ENCODE assay signal across 7 cellular contexts in the genomic region with DNA sequence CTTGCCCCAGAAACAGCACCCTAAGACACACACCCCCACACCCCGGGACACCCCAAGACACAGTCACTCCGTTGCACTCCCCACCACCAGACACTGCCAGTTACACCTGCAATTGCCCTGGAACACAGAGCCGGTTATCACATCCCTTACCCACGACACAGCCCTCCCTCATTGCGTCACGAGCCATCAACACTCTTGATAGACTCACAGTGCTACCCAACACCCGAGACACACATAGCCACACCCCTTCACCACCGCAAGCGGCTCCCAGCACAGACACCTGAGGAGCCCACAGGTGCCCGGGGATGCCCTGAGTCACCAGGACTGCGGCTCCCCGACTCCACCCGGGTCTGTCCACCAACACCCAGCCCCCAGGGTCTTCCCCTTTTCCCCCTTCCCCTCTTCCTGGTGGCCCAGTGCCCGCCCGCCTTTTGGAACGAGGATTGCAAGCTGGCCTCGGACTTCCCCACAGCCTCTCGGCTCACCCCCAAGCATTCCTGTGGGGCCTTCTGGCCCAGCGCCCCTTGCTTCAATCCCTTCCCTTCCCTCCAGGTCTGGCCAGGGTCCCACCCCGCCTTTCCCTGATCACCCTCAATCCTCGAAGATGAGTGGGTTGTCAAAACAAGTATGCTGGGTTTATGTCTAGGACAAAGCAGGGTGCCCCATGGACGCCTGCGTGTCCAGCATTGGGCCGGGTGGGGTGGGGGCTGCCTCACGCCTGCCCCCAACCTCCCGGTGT. TPM values are rescaled to one million over a fixed set of nuclear protein-coding genes. Genes with fewer than 3 reads are reported as not detected.
A peak's percentile ranks its signal among the peaks of the same experiment; 100 is the strongest.
DNase-seq lines count a peak whose midpoint lies in the region; ATAC-seq and TF ChIP-seq lines count a peak whose summit lies in the region.

No MANE protein-coding gene starts in this region.

- H3K36me3 ChIP-seq in mesenchymal stem cell (ENCODE audit: control insufficient read depth in 1 of 2, insufficient read depth in 2 of 2, low read depth in 1 of 2, low read length in 2 of 2), result peaks cover 35 to 72% of the 10 kb centered on the region in 2 experiments

- peak overlapping the region in 4 of 5 experiments; percentile 29 to 87 (median 58) for H3K27ac Mint-ChIP-seq in brain

- no peak overlapping the region for H4K91ac ChIP-seq in mesenchymal stem cell (ENCODE audit: low read length)

- H3K36me3 Mint-ChIP-seq in brain, result peaks cover 16% of the 10 kb centered on the region

- no peak overlapping the region for H3K4me3 ChIP-seq in mesenchymal stem cell (ENCODE audit: insufficient read depth in 1 of 2, low read depth in 1 of 2, low read length in 2 of 2)

- DNase-seq in GM04503 (ENCODE audit: low read depth) (peak; percentile 42), MV-4-11 (lab: John Stamatoyannopoulos, UW) (peak; percentile 82), mesenchymal stem cell (peak; percentile 68), NCI-H1092 (lab: John Stamatoyannopoulos, UW) (no peak)

- peak overlapping the region in 1 of 5 experiments; percentile 21 for H3K4me3 Mint-ChIP-seq in brain

- H3K9me3 Mint-ChIP-seq in brain, result no peaks in the 10 kb centered on the region

- H3K4me2 ChIP-seq in mesenchymal stem cell (ENCODE audit: low read length, poor library complexity, severe bottlenecking), result no peak overlapping the region

- H2BK120ac ChIP-seq in mesenchymal stem cell (ENCODE audit: low read depth, low read length), result no peak overlapping the region

- H3K9me3 ChIP-seq in mesenchymal stem cell (ENCODE audit: control insufficient read depth, low read length), result no peaks in the 10 kb centered on the region

- no peak overlapping the region for H3K23ac ChIP-seq in mesenchymal stem cell (ENCODE audit: low read length in 2 of 2)

- H3K27me3 Mint-ChIP-seq in brain, result no peaks in the 10 kb centered on the region

- no peak for TF ChIP-seq CTCF in brain (conservative IDR thresholded peaks at IDR 0.05)

- no peak for ATAC-seq in HG03521 (IDR thresholded peaks at IDR 0.05; ENCODE audit: unreplicated experiment)
- no peak for ATAC-seq in HG02884 (IDR thresholded peaks at IDR 0.05; ENCODE audit: unreplicated experiment)

- H2BK5ac ChIP-seq in mesenchymal stem cell (ENCODE audit: low read depth, low read length, poor library complexity, severe bottlenecking), result no peak overlapping the region

- H2BK15ac ChIP-seq in mesenchymal stem cell (ENCODE audit: low read depth, poor library complexity, severe bottlenecking), result no peak overlapping the region

- H4K8ac ChIP-seq in mesenchymal stem cell (ENCODE audit: low read length), result no peak overlapping the region

- no peak overlapping the region for H2AFZ ChIP-seq in mesenchymal stem cell (ENCODE audit: low read depth, low read length)

- peaks cover 33% of the 10 kb centered on the region for H3K4me1 Mint-ChIP-seq in brain

- no peak overlapping the region for H3K14ac ChIP-seq in mesenchymal stem cell (ENCODE audit: low read length in 2 of 2)

- no peak overlapping the region for H2BK12ac ChIP-seq in mesenchymal stem cell (ENCODE audit: low read length in 2 of 2)

- H3K27me3 ChIP-seq in mesenchymal stem cell (ENCODE audit: control insufficient read depth in 1 of 2, insufficient read depth in 1 of 2, low read length in 2 of 2), result peaks cover 0 to 17% of the 10 kb centered on the region in 2 experiments

- H3K18ac ChIP-seq in mesenchymal stem cell (ENCODE audit: low read depth in 1 of 2, low read length in 2 of 2), result peak overlapping the region in 1 of 2 experiments; percentile 18

- H3K4me1 ChIP-seq in mesenchymal stem cell (ENCODE audit: control insufficient read depth, insufficient read depth, low read depth, low read length), result peaks cover 63% of the 10 kb centered on the region

- no peak overlapping the region for H3K4ac ChIP-seq in mesenchymal stem cell (ENCODE audit: low read depth in 1 of 2, low read length in 2 of 2)

- H2AK5ac ChIP-seq in mesenchymal stem cell (ENCODE audit: low read length, severe bottlenecking), result no peak overlapping the region

- H3K79me1 ChIP-seq in mesenchymal stem cell (replicated peaks; ENCODE audit: low read length, poor library complexity, severe bottlenecking), result peaks cover 20% of the 10 kb centered on the region

- WGBS in mesenchymal stem cell, result 75% methylated on average over 26 of the region's 26 CpGs

- no peak overlapping the region for H3K27ac ChIP-seq in mesenchymal stem cell (ENCODE audit: low read length, poor library complexity, severe bottlenecking)

- H3K9ac ChIP-seq in mesenchymal stem cell (ENCODE audit: low read length), result no peak overlapping the region

RNA-seq across cellular contexts. Expression of gene PTGER1, which starts 1.7 kb away (rescaled TPM):
- 1.5 TPM for polyA plus RNA-seq in brain (ENCODE audit: insufficient read depth, low read depth, low replicate concordance)
- 1.2 TPM for polyA plus RNA-seq in mesenchymal stem cell (2013, experiment 1 of 2)
- 1.3 TPM for polyA plus RNA-seq in mesenchymal stem cell (2013, experiment 2 of 2)

RNA-seq across cellular contexts. Expression of gene GIPC1, which starts 19.1 kb away (rescaled TPM):
- polyA plus RNA-seq in brain (ENCODE audit: insufficient read depth, low read depth, low replicate concordance), result 137 TPM
- polyA plus RNA-seq in mesenchymal stem cell (2013, experiment 1 of 2), result 120 TPM
- 116 TPM for polyA plus RNA-seq in mesenchymal stem cell (2013, experiment 2 of 2)

RNA-seq across cellular contexts. Expression of gene DNAJB1, which starts 41.4 kb away (rescaled TPM):
- 154 TPM for polyA plus RNA-seq in brain (ENCODE audit: insufficient read depth, low read depth, low replicate concordance)
- polyA plus RNA-seq in mesenchymal stem cell (2013, experiment 1 of 2), result 59.4 TPM
- 60.1 TPM for polyA plus RNA-seq in mesenchymal stem cell (2013, experiment 2 of 2)

RNA-seq across cellular contexts. Expression of gene PKN1, which starts 43.7 kb away (rescaled TPM):
- 287 TPM for polyA plus RNA-seq in brain (ENCODE audit: insufficient read depth, low read depth, low replicate concordance)
- polyA plus RNA-seq in mesenchymal stem cell (2013, experiment 1 of 2), result 75.4 TPM
- polyA plus RNA-seq in mesenchymal stem cell (2013, experiment 2 of 2), result 74.2 TPM

RNA-seq across cellular contexts. Expression of gene TECR, which starts 52.6 kb away (rescaled TPM):
- polyA plus RNA-seq in brain (ENCODE audit: insufficient read depth, low read depth, low replicate concordance), result 627 TPM
- polyA plus RNA-seq in mesenchymal stem cell (2013, experiment 1 of 2), result 136 TPM
- 131 TPM for polyA plus RNA-seq in mesenchymal stem cell (2013, experiment 2 of 2)
